Comparison of ENCODE assay signal across 1 cellular context in the genomic region with DNA sequence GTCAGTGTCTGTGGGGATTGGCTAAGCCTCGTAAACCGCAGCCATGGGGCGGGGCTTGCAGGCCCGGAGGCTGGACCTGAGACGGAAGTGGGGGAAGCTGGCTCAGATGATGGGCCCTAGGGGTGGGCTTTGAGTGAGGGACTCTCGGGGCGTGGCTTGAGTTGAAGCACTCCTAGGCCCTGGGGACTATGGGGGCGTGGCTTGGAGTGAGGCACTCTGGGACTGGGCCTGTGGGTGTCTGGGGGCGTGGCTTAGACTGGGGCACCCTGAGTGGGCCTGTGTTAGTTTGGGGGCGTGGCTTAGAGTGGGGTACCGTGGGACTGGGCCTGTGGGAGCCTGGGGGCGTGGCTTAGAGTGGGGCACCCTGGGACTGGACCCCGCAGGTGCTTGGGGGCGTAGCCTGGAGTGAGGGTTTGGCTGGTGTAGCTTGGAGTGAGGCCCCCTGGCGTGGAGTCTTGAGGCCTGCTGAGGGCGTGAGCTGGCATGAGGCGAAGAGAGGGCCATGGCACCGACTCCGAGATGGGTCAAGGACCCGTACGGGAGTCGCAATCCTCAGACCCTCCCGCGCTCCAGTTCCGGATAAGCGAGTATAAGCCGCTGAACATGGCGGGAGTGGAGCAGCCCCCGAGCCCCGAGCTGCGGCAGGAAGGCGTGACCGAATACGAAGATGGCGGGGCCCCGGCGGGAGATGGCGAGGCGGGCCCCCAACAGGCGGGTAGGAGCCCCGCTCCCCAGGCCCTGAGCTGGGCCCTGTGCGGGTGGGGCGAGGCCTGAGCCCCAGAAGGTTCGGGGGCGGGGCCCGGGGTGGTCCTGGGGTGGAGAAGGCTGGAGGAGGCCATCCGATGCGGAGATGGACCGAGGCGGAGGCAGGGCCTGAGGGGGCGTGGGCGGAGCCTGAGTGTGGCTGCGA.
TF ChIP-seq lines count a peak whose summit lies in the region.

No MANE protein-coding gene starts in this region.

TF ChIP-seq in IMR-90, 13 proteins besides CTCF, POLR2A, EP300 and RAD21:
- TF ChIP-seq MAZ (IDR thresholded peaks at IDR 0.05; ENCODE audit: borderline replicate concordance, low read depth, low read length): peak; percentile 53; the same call in 1 of the 2 replicates
- TF ChIP-seq MXI1 (IDR thresholded peaks at IDR 0.05; ENCODE audit: borderline replicate concordance, low read depth, low read length): no peak
TF ChIP-seq in IMR-90: peak in this region for 1.
